Comparison of ENCODE assay signal across 26 cellular contexts in genomic region chr15:91692596-91692995, GRCh38.
"Had no signal": no experiment of that assay in that cellular context is flagged by ENCODE, and none has a peak within 500 bp of the region (broad histone marks: within the 10 kb centered on the region; RNA-seq: fewer than 3 reads in every experiment).

No MANE protein-coding gene starts in this region.

- H3K4me1 ChIP-seq: colonic mucosa, foreskin keratinocyte had no signal

- H3K9me3 ChIP-seq: colonic mucosa, esophagus muscularis mucosa, esophagus squamous epithelium, gastrocnemius medialis, gastroesophageal sphincter had no signal

- H3K36me3 ChIP-seq: colonic mucosa, esophagus muscularis mucosa, esophagus squamous epithelium, gastrocnemius medialis, gastroesophageal sphincter, heart left ventricle had no signal

- DNase-seq: colonic mucosa; cortex of kidney; dermis blood vessel endothelial cell; dorsolateral prefrontal cortex; effector CD4-positive, alpha-beta T cell; effector CD8-positive, alpha-beta T cell; effector memory CD4-positive, alpha-beta T cell; effector memory CD8-positive, alpha-beta T cell; endodermal cell; erythroblast; esophagus squamous epithelium; foreskin fibroblast; foreskin keratinocyte; foreskin melanocyte; gastrocnemius medialis; glutamatergic neuron; heart left ventricle had no signal

- H3K4me3 ChIP-seq: colonic mucosa, coronary artery, dorsolateral prefrontal cortex, esophagus muscularis mucosa, esophagus squamous epithelium, gastrocnemius medialis, gastroesophageal sphincter, heart left ventricle had no signal

- FAIRE-seq: colon, endometrium, endothelial cell of umbilical vein, frontal cortex had no signal

- H3K27ac ChIP-seq: colonic mucosa, epithelial cell of prostate, foreskin keratinocyte had no signal

- ATAC-seq: effector memory CD8-positive, alpha-beta T cell; esophagus mucosa; foreskin keratinocyte; gastrocnemius medialis; gastroesophageal sphincter; heart left ventricle had no signal

- H3K27me3 ChIP-seq: colonic mucosa, dorsolateral prefrontal cortex, esophagus muscularis mucosa, esophagus squamous epithelium, foreskin keratinocyte, gastrocnemius medialis, gastroesophageal sphincter, heart left ventricle had no signal
